In the genomic region with DNA sequence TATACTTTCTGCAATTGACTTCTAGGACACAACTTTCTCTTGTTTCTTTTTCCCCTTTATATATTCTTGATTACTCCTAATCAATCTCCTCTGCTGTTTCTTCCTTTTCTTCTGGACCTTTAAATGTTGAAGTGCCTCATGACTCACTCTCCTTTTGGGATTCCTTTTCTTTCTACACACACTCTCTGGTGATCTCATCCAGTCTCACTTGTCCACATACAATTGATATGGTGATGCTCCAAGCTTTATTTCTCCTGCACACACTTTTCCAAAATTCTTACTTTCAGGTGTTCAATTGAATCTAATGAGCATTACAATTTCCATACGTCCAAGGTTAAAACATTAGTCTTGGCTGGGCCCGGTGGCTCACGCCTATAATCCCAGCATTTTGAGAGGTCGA, we compare ENCODE assay signal across 28 cellular contexts.
DNase-seq lines count a peak whose midpoint lies in the region; ATAC-seq and TF ChIP-seq lines count a peak whose summit lies in the region.
"Had no signal": no experiment of that assay in that cellular context is flagged by ENCODE, and none has a peak within 500 bp of the region (broad histone marks: within the 10 kb centered on the region; RNA-seq: fewer than 3 reads in every experiment).

No MANE protein-coding gene starts in this region.

- no peak overlapping the region for H3K4me2 ChIP-seq in mesenchymal stem cell (ENCODE audit: low read length, poor library complexity, severe bottlenecking)
- H3K4me2 ChIP-seq: A549 had no signal

- no peak overlapping the region for H2BK5ac ChIP-seq in mesenchymal stem cell (ENCODE audit: low read depth, low read length, poor library complexity, severe bottlenecking)

- H2BK120ac ChIP-seq in mesenchymal stem cell (ENCODE audit: low read depth, low read length): no peak overlapping the region

- no peak overlapping the region for H3K4ac ChIP-seq in mesenchymal stem cell (ENCODE audit: low read depth in 1 of 2, low read length in 2 of 2)

- H3K4me3 ChIP-seq in astrocyte of the spinal cord (ENCODE audit: low read depth, low read length) (no peak overlapping the region), mesenchymal stem cell (ENCODE audit: insufficient read depth in 1 of 2, low read depth in 1 of 2, low read length in 2 of 2) (no peak overlapping the region)
- H3K4me3 ChIP-seq: A549, body of pancreas, heart right ventricle, lower lobe of right lung, mucosa of descending colon, ovary, stomach, tibial artery had no signal

- 84% methylated on average over 4 of the region's 4 CpGs for WGBS in mesenchymal stem cell

- DNase-seq in EL (peak; percentile 49), M059J (ENCODE audit: low read depth) (peak; percentile 51), astrocyte of the spinal cord (ENCODE audit: low read depth, low spot score) (peak; percentile 31), mesenchymal stem cell (peak; percentile 5), ecto neural progenitor cell (ENCODE audit: low spot score) (no peak), NCI-H146 treated with DMSO at 0.1 percent for 48 hours (lab: John Stamatoyannopoulos, UW; ENCODE audit: unreplicated experiment) (no peak)
- DNase-seq: activated CD4-positive, alpha-beta T cell treated with anti-CD3 and anti-CD28 coated beads for 36 hours; activated CD8-positive, alpha-beta T cell treated with anti-CD3 and anti-CD28 coated beads, Interleukin-2, amount 10 ng/mL, durations not matched to agents 7 days and 5 days; activated naive CD8-positive, alpha-beta T cell treated with anti-CD3 and anti-CD28 coated beads for 36 hours; BE2C; body of pancreas; CD8-positive, alpha-beta memory T cell; heart right ventricle; lower lobe of right lung; mucosa of descending colon; NCI-H1105 treated with DMSO at 0.1 percent for 48 hours; NCI-H2029 treated with DMSO at 0.1 percent for 48 hours; NCI-H82; nephron progenitor cell; ovary; stimulated activated CD4-positive, alpha-beta T cell treated with anti-CD3 and anti-CD28 coated beads, Interleukin-2, amount 100 ng/mL, for 24 hours; stomach; T-helper 2 cell; tibial artery had no signal

- no peak overlapping the region for H4K91ac ChIP-seq in mesenchymal stem cell (ENCODE audit: low read length)

- H3K18ac ChIP-seq in mesenchymal stem cell (ENCODE audit: low read depth in 1 of 2, low read length in 2 of 2): no peak overlapping the region

- in situ Hi-C loops in astrocyte of the spinal cord (cut with HindIII; ENCODE audit: low sequenced_read_pairs): no loop called here

- H2BK12ac ChIP-seq in mesenchymal stem cell (ENCODE audit: low read length in 2 of 2): no peak overlapping the region

- H3K23ac ChIP-seq in mesenchymal stem cell (ENCODE audit: low read length in 2 of 2): no peak overlapping the region

- no peak overlapping the region for H2BK15ac ChIP-seq in mesenchymal stem cell (ENCODE audit: low read depth, poor library complexity, severe bottlenecking)

- no peak overlapping the region for H3K27ac ChIP-seq in mesenchymal stem cell (ENCODE audit: low read length, poor library complexity, severe bottlenecking)
- H3K27ac ChIP-seq: A549, body of pancreas, heart right ventricle, lower lobe of right lung, ovary, stomach, tibial artery had no signal

- no peaks in the 10 kb centered on the region for H3K79me1 ChIP-seq in mesenchymal stem cell (replicated peaks; ENCODE audit: low read length, poor library complexity, severe bottlenecking)

- no peak for ATAC-seq in GM19035 (IDR thresholded peaks at IDR 0.05; ENCODE audit: unreplicated experiment)
- no peak for ATAC-seq in HG03354 (IDR thresholded peaks at IDR 0.05; ENCODE audit: poor library complexity, severe bottlenecking, unreplicated experiment)
- ATAC-seq: A549; activated CD4-positive, alpha-beta T cell treated with anti-CD3 and anti-CD28 coated beads for 36 hours; activated CD8-positive, alpha-beta T cell treated with anti-CD3 and anti-CD28 coated beads, Interleukin-2, amount 10 ng/mL, durations not matched to agents 7 days and 5 days; body of pancreas; heart right ventricle; lower lobe of right lung; mucosa of descending colon; SK-N-SH treated with all-trans-retinoic acid at 6 μM for 48 hours had no signal

- TF ChIP-seq CTCF in astrocyte of the spinal cord (IDR thresholded peaks at IDR 0.05; ENCODE audit: low read depth, low read length): no peak

- no peak overlapping the region for H2AFZ ChIP-seq in mesenchymal stem cell (ENCODE audit: low read depth, low read length)

- no peaks in the 10 kb centered on the region for H3K4me1 ChIP-seq in mesenchymal stem cell (ENCODE audit: control insufficient read depth, insufficient read depth, low read depth, low read length)
- H3K4me1 ChIP-seq: A549, BE2C, body of pancreas, heart right ventricle, lower lobe of right lung, stomach, tibial artery had no signal

- no peaks in the 10 kb centered on the region for H3K36me3 ChIP-seq in mesenchymal stem cell (ENCODE audit: control insufficient read depth in 1 of 2, insufficient read depth in 2 of 2, low read depth in 1 of 2, low read length in 2 of 2)
- H3K36me3 ChIP-seq: BE2C, heart right ventricle, lower lobe of right lung, ovary, stomach, tibial artery had no signal

- no peak overlapping the region for H3K9ac ChIP-seq in mesenchymal stem cell (ENCODE audit: low read length)

- H3K9me3 ChIP-seq in mesenchymal stem cell (ENCODE audit: control insufficient read depth, low read length): no peaks in the 10 kb centered on the region
- H3K9me3 ChIP-seq: A549, body of pancreas, lower lobe of right lung, ovary had no signal

- H3K14ac ChIP-seq in mesenchymal stem cell (ENCODE audit: low read length in 2 of 2): no peak overlapping the region

- H2AK5ac ChIP-seq in mesenchymal stem cell (ENCODE audit: low read length, severe bottlenecking): no peak overlapping the region

- no peak overlapping the region for H4K8ac ChIP-seq in mesenchymal stem cell (ENCODE audit: low read length)

- no peaks in the 10 kb centered on the region for H3K27me3 ChIP-seq in mesenchymal stem cell (ENCODE audit: control insufficient read depth in 1 of 2, insufficient read depth in 1 of 2, low read length in 2 of 2)
- H3K27me3 ChIP-seq: BE2C, body of pancreas, heart right ventricle, ovary, stomach, tibial artery had no signal

Comparison
In these comparisons a context has a peak if more than half of its experiments do, and no peak if none do; other contexts are left out.
1. DNase-seq: peak in EL (single experiment), M059J (single experiment), astrocyte of the spinal cord (single experiment) and mesenchymal stem cell (single experiment); none in ecto neural progenitor cell (single experiment) and NCI-H146 treated with DMSO at 0.1 percent for 48 hours (single experiment).